ENCODE assay signal across 8 cellular contexts in genomic region chr10:124744688-124745055, GRCh38.
DNase-seq lines count a peak whose midpoint lies in the region; ATAC-seq and TF ChIP-seq lines count a peak whose summit lies in the region.

No MANE protein-coding gene starts in this region.

- H3K27ac ChIP-seq in ACC112 (ENCODE audit: low read depth, low read length) (peak overlapping the region; percentile 68), angular gyrus (ENCODE audit: low read depth, low read length) (peak overlapping the region; percentile 30)

- ATAC-seq in stimulated activated memory B cell treated with anti-CD40 and anti-IgM and Interleukin-4, amounts not matched to agents 10 μg/mL and 1 μg/mL and 100 μg/mL, for 72 hours: no peak
- ATAC-seq in HG02970 (IDR thresholded peaks at IDR 0.05; ENCODE audit: low FRiP score, unreplicated experiment): no peak
- no peak for ATAC-seq in GM18861 (IDR thresholded peaks at IDR 0.05; ENCODE audit: unreplicated experiment)

- H3K4me3 Mint-ChIP-seq in stimulated activated memory B cell treated with anti-CD40 and anti-IgM and Interleukin-4, amounts not matched to agents 10 μg/mL and 1 μg/mL and 100 μg/mL, for 72 hours: peak overlapping the region; percentile 62

- peaks cover 18% of the 10 kb centered on the region for H3K79me2 ChIP-seq in ACC112 (ENCODE audit: control insufficient read depth, insufficient read depth, low read length, unreplicated experiment)

- H3K4me1 Mint-ChIP-seq in stimulated activated memory B cell treated with anti-CD40 and anti-IgM and Interleukin-4, amounts not matched to agents 10 μg/mL and 1 μg/mL and 100 μg/mL, for 72 hours: peaks cover 41% of the 10 kb centered on the region

- no peaks in the 10 kb centered on the region for H3K9me3 Mint-ChIP-seq in stimulated activated memory B cell treated with anti-CD40 and anti-IgM and Interleukin-4, amounts not matched to agents 10 μg/mL and 1 μg/mL and 100 μg/mL, for 72 hours

- no peak for TF ChIP-seq CTCF in HFF-Myc (IDR thresholded peaks at IDR 0.05; ENCODE audit: low read depth, low read length, missing control alignments)

- peaks cover 5% of the 10 kb centered on the region for H3K36me3 Mint-ChIP-seq in stimulated activated memory B cell treated with anti-CD40 and anti-IgM and Interleukin-4, amounts not matched to agents 10 μg/mL and 1 μg/mL and 100 μg/mL, for 72 hours

- H3K4me1 ChIP-seq in ACC112 (ENCODE audit: control insufficient read depth, insufficient read depth, low read length, unreplicated experiment): peaks cover 45% of the 10 kb centered on the region

- H3K27me3 ChIP-seq in ACC112 (ENCODE audit: insufficient read depth, low read length): no peaks in the 10 kb centered on the region

- H3K27me3 Mint-ChIP-seq in stimulated activated memory B cell treated with anti-CD40 and anti-IgM and Interleukin-4, amounts not matched to agents 10 μg/mL and 1 μg/mL and 100 μg/mL, for 72 hours: no peaks in the 10 kb centered on the region

- H3K36me3 ChIP-seq in ACC112 (ENCODE audit: insufficient read depth, low read length): no peaks in the 10 kb centered on the region

- peak overlapping the region; percentile 18 for H2AFZ ChIP-seq in ACC112 (ENCODE audit: low read length, unreplicated experiment)

- H3K4me3 ChIP-seq in ACC112 (ENCODE audit: low read depth, low read length) (peak overlapping the region; percentile 70), HFF-Myc (replicated peaks; ENCODE audit: low read depth, low read length) (peak overlapping the region; percentile 28)

- DNase-seq in HFF-Myc (ENCODE audit: extremely low read depth, low read depth): peak; percentile 48
- DNase-seq in iPS-NIHi11 (ENCODE audit: low spot score): peak; percentile 33
- DNase-seq in GM19240 (ENCODE audit: insufficient read length, low spot score): no peak

- no peak overlapping the region for H3K27ac Mint-ChIP-seq in stimulated activated memory B cell treated with anti-CD40 and anti-IgM and Interleukin-4, amounts not matched to agents 10 μg/mL and 1 μg/mL and 100 μg/mL, for 72 hours
